Comparison of ENCODE assay signal across 1 cellular context in genomic region chr2:8535821-8536685, GRCh38.
TF ChIP-seq lines count a peak whose summit lies in the region.

No MANE protein-coding gene starts in this region.

TF ChIP-seq in K562, 482 proteins besides CTCF, POLR2A, EP300 and RAD21 (continued from another document):
- TF ChIP-seq, protein P1, sequence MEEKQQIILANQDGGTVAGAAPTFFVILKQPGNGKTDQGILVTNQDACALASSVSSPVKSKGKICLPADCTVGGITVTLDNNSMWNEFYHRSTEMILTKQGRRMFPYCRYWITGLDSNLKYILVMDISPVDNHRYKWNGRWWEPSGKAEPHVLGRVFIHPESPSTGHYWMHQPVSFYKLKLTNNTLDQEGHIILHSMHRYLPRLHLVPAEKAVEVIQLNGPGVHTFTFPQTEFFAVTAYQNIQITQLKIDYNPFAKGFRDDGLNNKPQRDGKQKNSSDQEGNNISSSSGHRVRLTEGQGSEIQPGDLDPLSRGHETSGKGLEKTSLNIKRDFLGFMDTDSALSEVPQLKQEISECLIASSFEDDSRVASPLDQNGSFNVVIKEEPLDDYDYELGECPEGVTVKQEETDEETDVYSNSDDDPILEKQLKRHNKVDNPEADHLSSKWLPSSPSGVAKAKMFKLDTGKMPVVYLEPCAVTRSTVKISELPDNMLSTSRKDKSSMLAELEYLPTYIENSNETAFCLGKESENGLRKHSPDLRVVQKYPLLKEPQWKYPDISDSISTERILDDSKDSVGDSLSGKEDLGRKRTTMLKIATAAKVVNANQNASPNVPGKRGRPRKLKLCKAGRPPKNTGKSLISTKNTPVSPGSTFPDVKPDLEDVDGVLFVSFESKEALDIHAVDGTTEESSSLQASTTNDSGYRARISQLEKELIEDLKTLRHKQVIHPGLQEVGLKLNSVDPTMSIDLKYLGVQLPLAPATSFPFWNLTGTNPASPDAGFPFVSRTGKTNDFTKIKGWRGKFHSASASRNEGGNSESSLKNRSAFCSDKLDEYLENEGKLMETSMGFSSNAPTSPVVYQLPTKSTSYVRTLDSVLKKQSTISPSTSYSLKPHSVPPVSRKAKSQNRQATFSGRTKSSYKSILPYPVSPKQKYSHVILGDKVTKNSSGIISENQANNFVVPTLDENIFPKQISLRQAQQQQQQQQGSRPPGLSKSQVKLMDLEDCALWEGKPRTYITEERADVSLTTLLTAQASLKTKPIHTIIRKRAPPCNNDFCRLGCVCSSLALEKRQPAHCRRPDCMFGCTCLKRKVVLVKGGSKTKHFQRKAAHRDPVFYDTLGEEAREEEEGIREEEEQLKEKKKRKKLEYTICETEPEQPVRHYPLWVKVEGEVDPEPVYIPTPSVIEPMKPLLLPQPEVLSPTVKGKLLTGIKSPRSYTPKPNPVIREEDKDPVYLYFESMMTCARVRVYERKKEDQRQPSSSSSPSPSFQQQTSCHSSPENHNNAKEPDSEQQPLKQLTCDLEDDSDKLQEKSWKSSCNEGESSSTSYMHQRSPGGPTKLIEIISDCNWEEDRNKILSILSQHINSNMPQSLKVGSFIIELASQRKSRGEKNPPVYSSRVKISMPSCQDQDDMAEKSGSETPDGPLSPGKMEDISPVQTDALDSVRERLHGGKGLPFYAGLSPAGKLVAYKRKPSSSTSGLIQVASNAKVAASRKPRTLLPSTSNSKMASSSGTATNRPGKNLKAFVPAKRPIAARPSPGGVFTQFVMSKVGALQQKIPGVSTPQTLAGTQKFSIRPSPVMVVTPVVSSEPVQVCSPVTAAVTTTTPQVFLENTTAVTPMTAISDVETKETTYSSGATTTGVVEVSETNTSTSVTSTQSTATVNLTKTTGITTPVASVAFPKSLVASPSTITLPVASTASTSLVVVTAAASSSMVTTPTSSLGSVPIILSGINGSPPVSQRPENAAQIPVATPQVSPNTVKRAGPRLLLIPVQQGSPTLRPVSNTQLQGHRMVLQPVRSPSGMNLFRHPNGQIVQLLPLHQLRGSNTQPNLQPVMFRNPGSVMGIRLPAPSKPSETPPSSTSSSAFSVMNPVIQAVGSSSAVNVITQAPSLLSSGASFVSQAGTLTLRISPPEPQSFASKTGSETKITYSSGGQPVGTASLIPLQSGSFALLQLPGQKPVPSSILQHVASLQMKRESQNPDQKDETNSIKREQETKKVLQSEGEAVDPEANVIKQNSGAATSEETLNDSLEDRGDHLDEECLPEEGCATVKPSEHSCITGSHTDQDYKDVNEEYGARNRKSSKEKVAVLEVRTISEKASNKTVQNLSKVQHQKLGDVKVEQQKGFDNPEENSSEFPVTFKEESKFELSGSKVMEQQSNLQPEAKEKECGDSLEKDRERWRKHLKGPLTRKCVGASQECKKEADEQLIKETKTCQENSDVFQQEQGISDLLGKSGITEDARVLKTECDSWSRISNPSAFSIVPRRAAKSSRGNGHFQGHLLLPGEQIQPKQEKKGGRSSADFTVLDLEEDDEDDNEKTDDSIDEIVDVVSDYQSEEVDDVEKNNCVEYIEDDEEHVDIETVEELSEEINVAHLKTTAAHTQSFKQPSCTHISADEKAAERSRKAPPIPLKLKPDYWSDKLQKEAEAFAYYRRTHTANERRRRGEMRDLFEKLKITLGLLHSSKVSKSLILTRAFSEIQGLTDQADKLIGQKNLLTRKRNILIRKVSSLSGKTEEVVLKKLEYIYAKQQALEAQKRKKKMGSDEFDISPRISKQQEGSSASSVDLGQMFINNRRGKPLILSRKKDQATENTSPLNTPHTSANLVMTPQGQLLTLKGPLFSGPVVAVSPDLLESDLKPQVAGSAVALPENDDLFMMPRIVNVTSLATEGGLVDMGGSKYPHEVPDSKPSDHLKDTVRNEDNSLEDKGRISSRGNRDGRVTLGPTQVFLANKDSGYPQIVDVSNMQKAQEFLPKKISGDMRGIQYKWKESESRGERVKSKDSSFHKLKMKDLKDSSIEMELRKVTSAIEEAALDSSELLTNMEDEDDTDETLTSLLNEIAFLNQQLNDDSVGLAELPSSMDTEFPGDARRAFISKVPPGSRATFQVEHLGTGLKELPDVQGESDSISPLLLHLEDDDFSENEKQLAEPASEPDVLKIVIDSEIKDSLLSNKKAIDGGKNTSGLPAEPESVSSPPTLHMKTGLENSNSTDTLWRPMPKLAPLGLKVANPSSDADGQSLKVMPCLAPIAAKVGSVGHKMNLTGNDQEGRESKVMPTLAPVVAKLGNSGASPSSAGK (IDR thresholded peaks at IDR 0.05) = peak; percentile 79
- TF ChIP-seq ERF (CRISPR knock-in tag; IDR thresholded peaks at IDR 0.05) (0 out of 2 replicates have a peak, but pooled peaks have one; percentile 12), SAFB (IDR thresholded peaks at IDR 0.05; ENCODE audit: borderline replicate concordance, low read depth, low read length) (no peak), LARP7 (IDR thresholded peaks at IDR 0.05) (no peak), MAX (CRISPR knock-in tag; IDR thresholded peaks at IDR 0.05) (peak; percentile 25; the same call in 1 of the 2 replicates), E2F6 (IDR thresholded peaks at IDR 0.05; ENCODE audit: borderline replicate concordance in 1 of 2, extremely low read depth in 1 of 2, insufficient read depth in 1 of 2, insufficient read length in 1 of 2, low read depth in 1 of 2, low read length in 1 of 2, poor library complexity in 1 of 2, severe bottlenecking in 1 of 2) (peak; percentile 69 to 83), JUN (IDR thresholded peaks at IDR 0.05; ENCODE audit: borderline replicate concordance, low read depth, low read length) (no peak), JUN (CRISPR knock-in tag; IDR thresholded peaks at IDR 0.05; ENCODE audit: borderline replicate concordance) (no peak), ZNF766 (CRISPR knock-in tag; conservative IDR thresholded peaks at IDR 0.05) (peak; percentile 47; the same call in 1 of the 2 replicates), EGR1 (conservative IDR thresholded peaks at IDR 0.05) (peak; percentile 37; the same call in 1 of the 2 replicates), ZNF253 (CRISPR knock-in tag; conservative IDR thresholded peaks at IDR 0.05) (no peak)
- TF ChIP-seq, protein P2, sequence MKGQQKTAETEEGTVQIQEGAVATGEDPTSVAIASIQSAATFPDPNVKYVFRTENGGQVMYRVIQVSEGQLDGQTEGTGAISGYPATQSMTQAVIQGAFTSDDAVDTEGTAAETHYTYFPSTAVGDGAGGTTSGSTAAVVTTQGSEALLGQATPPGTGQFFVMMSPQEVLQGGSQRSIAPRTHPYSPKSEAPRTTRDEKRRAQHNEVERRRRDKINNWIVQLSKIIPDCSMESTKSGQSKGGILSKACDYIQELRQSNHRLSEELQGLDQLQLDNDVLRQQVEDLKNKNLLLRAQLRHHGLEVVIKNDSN (CRISPR knock-in tag; IDR thresholded peaks at IDR 0.05) = no peak
